1 cellular context compared by ENCODE assay signal in the genomic region with DNA sequence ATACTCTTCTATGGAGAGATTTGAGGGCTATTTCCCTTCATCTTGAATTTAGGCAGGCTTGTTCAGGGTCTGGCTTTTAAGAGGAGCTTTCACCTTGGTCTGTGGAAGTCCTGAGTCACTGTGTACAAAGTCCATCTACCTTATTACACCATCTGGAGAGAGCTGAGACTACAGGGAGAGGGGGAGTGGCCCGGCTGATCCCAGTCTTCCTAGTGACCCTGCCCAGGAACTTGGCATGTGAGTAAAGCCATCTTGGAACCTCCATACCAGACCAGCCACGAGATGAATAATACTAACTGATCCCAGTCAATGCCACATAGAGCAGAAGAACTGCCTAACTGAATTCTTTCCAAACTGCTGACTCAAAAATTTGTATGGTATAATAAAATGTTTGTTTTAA.
TF ChIP-seq lines count a peak whose summit lies in the region.

No MANE protein-coding gene starts in this region.

TF ChIP-seq in HepG2, 621 proteins besides CTCF, POLR2A, EP300 and RAD21 (continued from another document and continues in another):
- TF ChIP-seq ZNF615 (CRISPR knock-in tag; IDR thresholded peaks at IDR 0.05; ENCODE audit: borderline replicate concordance) (no peak), CREB1 (IDR thresholded peaks at IDR 0.05) (no peak), CREB1 (CRISPR knock-in tag; IDR thresholded peaks at IDR 0.05) (no peak), RERE (CRISPR knock-in tag; IDR thresholded peaks at IDR 0.05; ENCODE audit: low read depth) (no peak), ZNF556 (CRISPR knock-in tag; IDR thresholded peaks at IDR 0.05; ENCODE audit: borderline replicate concordance) (no peak), ZNF550 (CRISPR knock-in tag; IDR thresholded peaks at IDR 0.05; ENCODE audit: borderline replicate concordance) (no peak), ZGPAT (CRISPR knock-in tag; IDR thresholded peaks at IDR 0.05) (peak; percentile 69), ZNF891 (CRISPR knock-in tag; IDR thresholded peaks at IDR 0.05) (no peak), ZMAT3 (CRISPR knock-in tag; conservative IDR thresholded peaks at IDR 0.05) (no peak), PRDM10 (CRISPR knock-in tag; IDR thresholded peaks at IDR 0.05; ENCODE audit: low read depth) (peak; percentile 70), ZNF317 (CRISPR knock-in tag; IDR thresholded peaks at IDR 0.05) (no peak), SRSF9 (IDR thresholded peaks at IDR 0.05; ENCODE audit: borderline replicate concordance, insufficient read depth, low read depth, low read length, poor library complexity, severe bottlenecking) (no peak), ZNF678 (CRISPR knock-in tag; IDR thresholded peaks at IDR 0.05) (no peak), BRD4 (CRISPR knock-in tag; IDR thresholded peaks at IDR 0.05) (no peak), ZNF446 (CRISPR knock-in tag; IDR thresholded peaks at IDR 0.05) (no peak), ZNF644 (CRISPR knock-in tag; IDR thresholded peaks at IDR 0.05; ENCODE audit: low read depth) (peak; percentile 83), PHF8 (CRISPR knock-in tag; IDR thresholded peaks at IDR 0.05) (no peak), ZNF484 (CRISPR knock-in tag; IDR thresholded peaks at IDR 0.05; ENCODE audit: borderline replicate concordance, low read depth) (no peak), TEAD3 (CRISPR knock-in tag; optimal IDR thresholded peaks at IDR 0.05; ENCODE audit: borderline replicate concordance) (no peak), SALL2 (CRISPR knock-in tag; IDR thresholded peaks at IDR 0.05) (peak; percentile 39; the same call in 1 of the 2 replicates), NR2F1 (CRISPR knock-in tag; IDR thresholded peaks at IDR 0.05) (peak in 1 of 2 experiments; percentile 25; a peak in 1 of 4 replicates), ZBTB8A (CRISPR knock-in tag; IDR thresholded peaks at IDR 0.05; ENCODE audit: borderline replicate concordance, low read depth) (no peak), MXI1 (IDR thresholded peaks at IDR 0.05; ENCODE audit: borderline replicate concordance, low read depth, low read length) (no peak), POGZ (CRISPR knock-in tag; IDR thresholded peaks at IDR 0.05) (peak; percentile 89), ZNF691 (CRISPR knock-in tag; IDR thresholded peaks at IDR 0.05; ENCODE audit: borderline replicate concordance, low read depth) (no peak), NFRKB (IDR thresholded peaks at IDR 0.05) (no peak), RNF2 (conservative IDR thresholded peaks at IDR 0.05; ENCODE audit: low read depth) (no peak), SOX5 (CRISPR knock-in tag; IDR thresholded peaks at IDR 0.05; ENCODE audit: borderline replicate concordance) (peak; percentile 38; the same call in 1 of the 2 replicates), ZFP90 (CRISPR knock-in tag; IDR thresholded peaks at IDR 0.05; ENCODE audit: borderline replicate concordance) (no peak), DPF2 (CRISPR knock-in tag; IDR thresholded peaks at IDR 0.05; ENCODE audit: borderline replicate concordance, low read depth) (no peak), SKIL (CRISPR knock-in tag; IDR thresholded peaks at IDR 0.05; ENCODE audit: borderline replicate concordance) (no peak), ZNF101 (CRISPR knock-in tag; IDR thresholded peaks at IDR 0.05; ENCODE audit: borderline replicate concordance, low read depth) (no peak), ZZZ3 (CRISPR knock-in tag; IDR thresholded peaks at IDR 0.05; ENCODE audit: borderline replicate concordance) (no peak), ZNF75D (CRISPR knock-in tag; IDR thresholded peaks at IDR 0.05; ENCODE audit: borderline replicate concordance) (no peak), ZFYVE20 (CRISPR knock-in tag; IDR thresholded peaks at IDR 0.05; ENCODE audit: borderline replicate concordance, low read depth) (no peak), ZNF205 (CRISPR knock-in tag; IDR thresholded peaks at IDR 0.05) (no peak), SMAD3 (CRISPR knock-in tag; IDR thresholded peaks at IDR 0.05) (0 out of 2 replicates have a peak, but pooled peaks have one; percentile 27), KDM5A (IDR thresholded peaks at IDR 0.05; ENCODE audit: borderline replicate concordance, low read length) (no peak), ZNF30 (CRISPR knock-in tag; IDR thresholded peaks at IDR 0.05) (no peak), HOMEZ (CRISPR knock-in tag; IDR thresholded peaks at IDR 0.05; ENCODE audit: low read depth) (peak; percentile 90; the same call in 1 of the 2 replicates), NFKBIZ (CRISPR knock-in tag; IDR thresholded peaks at IDR 0.05) (no peak), NBN (conservative IDR thresholded peaks at IDR 0.05) (no peak)
- TF ChIP-seq, protein P1, sequence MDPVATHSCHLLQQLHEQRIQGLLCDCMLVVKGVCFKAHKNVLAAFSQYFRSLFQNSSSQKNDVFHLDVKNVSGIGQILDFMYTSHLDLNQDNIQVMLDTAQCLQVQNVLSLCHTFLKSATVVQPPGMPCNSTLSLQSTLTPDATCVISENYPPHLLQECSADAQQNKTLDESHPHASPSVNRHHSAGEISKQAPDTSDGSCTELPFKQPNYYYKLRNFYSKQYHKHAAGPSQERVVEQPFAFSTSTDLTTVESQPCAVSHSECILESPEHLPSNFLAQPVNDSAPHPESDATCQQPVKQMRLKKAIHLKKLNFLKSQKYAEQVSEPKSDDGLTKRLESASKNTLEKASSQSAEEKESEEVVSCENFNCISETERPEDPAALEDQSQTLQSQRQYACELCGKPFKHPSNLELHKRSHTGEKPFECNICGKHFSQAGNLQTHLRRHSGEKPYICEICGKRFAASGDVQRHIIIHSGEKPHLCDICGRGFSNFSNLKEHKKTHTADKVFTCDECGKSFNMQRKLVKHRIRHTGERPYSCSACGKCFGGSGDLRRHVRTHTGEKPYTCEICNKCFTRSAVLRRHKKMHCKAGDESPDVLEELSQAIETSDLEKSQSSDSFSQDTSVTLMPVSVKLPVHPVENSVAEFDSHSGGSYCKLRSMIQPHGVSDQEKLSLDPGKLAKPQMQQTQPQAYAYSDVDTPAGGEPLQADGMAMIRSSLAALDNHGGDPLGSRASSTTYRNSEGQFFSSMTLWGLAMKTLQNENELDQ (CRISPR knock-in tag; IDR thresholded peaks at IDR 0.05; ENCODE audit: borderline replicate concordance): no peak
- TF ChIP-seq, protein P2, sequence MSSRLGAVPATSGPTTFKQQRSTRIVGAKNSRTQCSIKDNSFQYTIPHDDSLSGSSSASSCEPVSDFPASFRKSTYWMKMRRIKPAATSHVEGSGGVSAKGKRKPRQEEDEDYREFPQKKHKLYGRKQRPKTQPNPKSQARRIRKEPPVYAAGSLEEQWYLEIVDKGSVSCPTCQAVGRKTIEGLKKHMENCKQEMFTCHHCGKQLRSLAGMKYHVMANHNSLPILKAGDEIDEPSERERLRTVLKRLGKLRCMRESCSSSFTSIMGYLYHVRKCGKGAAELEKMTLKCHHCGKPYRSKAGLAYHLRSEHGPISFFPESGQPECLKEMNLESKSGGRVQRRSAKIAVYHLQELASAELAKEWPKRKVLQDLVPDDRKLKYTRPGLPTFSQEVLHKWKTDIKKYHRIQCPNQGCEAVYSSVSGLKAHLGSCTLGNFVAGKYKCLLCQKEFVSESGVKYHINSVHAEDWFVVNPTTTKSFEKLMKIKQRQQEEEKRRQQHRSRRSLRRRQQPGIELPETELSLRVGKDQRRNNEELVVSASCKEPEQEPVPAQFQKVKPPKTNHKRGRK (CRISPR knock-in tag; IDR thresholded peaks at IDR 0.05): no peak
